Comparison of ENCODE assay signal across 10 cellular contexts in the genomic region with DNA sequence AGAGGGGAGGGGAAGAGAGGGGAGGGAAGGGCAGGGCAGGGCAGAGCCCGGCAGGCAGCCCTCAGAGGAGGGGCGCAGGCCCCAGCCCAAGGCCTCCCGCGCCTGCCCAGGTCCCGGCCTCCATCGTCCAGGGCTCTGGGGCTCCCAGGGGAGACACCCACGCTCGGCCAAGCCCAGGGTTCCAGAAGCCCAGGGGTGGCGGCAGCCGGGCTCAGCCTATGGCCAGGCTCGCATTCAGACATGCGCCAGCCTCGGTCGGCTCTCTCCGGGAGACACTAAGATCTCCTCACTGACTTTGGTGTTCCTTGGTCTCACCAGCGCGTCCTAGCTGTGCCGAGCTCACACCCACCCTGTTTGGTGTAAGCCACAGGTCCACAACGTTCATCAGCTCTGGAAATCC. TPM values are rescaled to one million over a fixed set of nuclear protein-coding genes. Genes with fewer than 3 reads are reported as not detected.
DNase-seq lines count a peak whose midpoint lies in the region; ATAC-seq and TF ChIP-seq lines count a peak whose summit lies in the region.
"Had no signal": no experiment of that assay in that cellular context is flagged by ENCODE, and none has a peak within 500 bp of the region (broad histone marks: within the 10 kb centered on the region; RNA-seq: fewer than 3 reads in every experiment).

No MANE protein-coding gene starts in this region.

- H3K27ac ChIP-seq in rectal smooth muscle tissue (ENCODE audit: low read depth, low read length) = peak overlapping the region; percentile 53
- H3K27ac ChIP-seq: RWPE1 had no signal

- H3K9me3 Mint-ChIP-seq in activated CD4-positive, alpha-beta T cell treated with anti-CD3 and anti-CD28 coated beads, Interleukin-2, amount 10 ng/mL, durations not matched to agents 24 days and 14 days = no peaks in the 10 kb centered on the region
- no peaks in the 10 kb centered on the region for H3K9me3 Mint-ChIP-seq in endothelial cell (ENCODE audit: unreplicated experiment)
- H3K9me3 Mint-ChIP-seq in effector memory CD8-positive, alpha-beta T cell = no peaks in the 10 kb centered on the region

- H3K9ac ChIP-seq in rectal smooth muscle tissue (ENCODE audit: low read length) = no peak overlapping the region

- H3K27me3 ChIP-seq in rectal smooth muscle tissue (ENCODE audit: control insufficient read depth, insufficient read depth, low read length) = no peaks in the 10 kb centered on the region

- H3K4me1 Mint-ChIP-seq in activated CD4-positive, alpha-beta T cell treated with anti-CD3 and anti-CD28 coated beads, Interleukin-2, amount 10 ng/mL, durations not matched to agents 24 days and 14 days = peaks cover 2% of the 10 kb centered on the region
- peaks cover 22% of the 10 kb centered on the region for H3K4me1 Mint-ChIP-seq in endothelial cell (ENCODE audit: unreplicated experiment)
- H3K4me1 Mint-ChIP-seq in effector memory CD8-positive, alpha-beta T cell (ENCODE audit: low read depth in 2 of 2) = peaks cover 0 to 2% of the 10 kb centered on the region in 2 donors

- no peak for TF ChIP-seq CTCF in endothelial cell (IDR thresholded peaks at IDR 0.05; ENCODE audit: unreplicated experiment)

- DNase-seq in activated CD4-positive, alpha-beta T cell treated with anti-CD3 and anti-CD28 coated beads, Interleukin-2, amount 10 ng/mL, durations not matched to agents 24 days and 14 days = no peak
- DNase-seq in activated CD4-positive, alpha-beta T cell treated with anti-CD3 and anti-CD28 coated beads, Interleukin-2, amount 50 U/mL, for 1 hour = no peak
- DNase-seq in endothelial cell (ENCODE audit: low spot score) = no peak
- DNase-seq in effector memory CD8-positive, alpha-beta T cell = no peak
- DNase-seq: HFFc6 had no signal

- no peaks in the 10 kb centered on the region for H3K36me3 ChIP-seq in rectal smooth muscle tissue (ENCODE audit: control insufficient read depth, insufficient read depth, low read length)

- H3K27me3 Mint-ChIP-seq in activated CD4-positive, alpha-beta T cell treated with anti-CD3 and anti-CD28 coated beads, Interleukin-2, amount 10 ng/mL, durations not matched to agents 24 days and 14 days = peaks cover 25% of the 10 kb centered on the region
- peaks cover 18% of the 10 kb centered on the region for H3K27me3 Mint-ChIP-seq in endothelial cell (ENCODE audit: unreplicated experiment)
- peaks cover 26 to 72% of the 10 kb centered on the region in 2 donors for H3K27me3 Mint-ChIP-seq in effector memory CD8-positive, alpha-beta T cell

- intact Hi-C loops in activated CD4-positive, alpha-beta T cell treated with anti-CD3 and anti-CD28 coated beads, Interleukin-2, amount 10 ng/mL, durations not matched to agents 24 days and 14 days (cut with micrococcal nuclease) = no loop called here

- peak overlapping the region; percentile 24 for H3K4me3 Mint-ChIP-seq in activated CD4-positive, alpha-beta T cell treated with anti-CD3 and anti-CD28 coated beads, Interleukin-2, amount 10 ng/mL, durations not matched to agents 24 days and 14 days
- peak overlapping the region; percentile 91 for H3K4me3 Mint-ChIP-seq in endothelial cell (ENCODE audit: unreplicated experiment)
- H3K4me3 Mint-ChIP-seq in effector memory CD8-positive, alpha-beta T cell = peak overlapping the region in 1 of 2 donors; percentile 29
- H3K4me3 Mint-ChIP-seq: HFFc6 had no signal

- no peaks in the 10 kb centered on the region for H3K36me3 Mint-ChIP-seq in activated CD4-positive, alpha-beta T cell treated with anti-CD3 and anti-CD28 coated beads, Interleukin-2, amount 10 ng/mL, durations not matched to agents 24 days and 14 days (ENCODE audit: low read depth)
- peaks cover 9% of the 10 kb centered on the region for H3K36me3 Mint-ChIP-seq in endothelial cell (ENCODE audit: low read depth, unreplicated experiment)
- no peaks in the 10 kb centered on the region for H3K36me3 Mint-ChIP-seq in effector memory CD8-positive, alpha-beta T cell (ENCODE audit: insufficient read depth)

- H3K4me3 ChIP-seq in rectal smooth muscle tissue (ENCODE audit: low read length) = no peak overlapping the region

- H3K4me1 ChIP-seq in rectal smooth muscle tissue (ENCODE audit: control insufficient read depth, insufficient read depth, low read length) = peaks cover 29% of the 10 kb centered on the region

- H3K27ac Mint-ChIP-seq in activated CD4-positive, alpha-beta T cell treated with anti-CD3 and anti-CD28 coated beads, Interleukin-2, amount 10 ng/mL, durations not matched to agents 24 days and 14 days = no peak overlapping the region
- peak overlapping the region; percentile 85 for H3K27ac Mint-ChIP-seq in endothelial cell (ENCODE audit: unreplicated experiment)
- H3K27ac Mint-ChIP-seq in effector memory CD8-positive, alpha-beta T cell = no peak overlapping the region
- H3K27ac Mint-ChIP-seq: HFFc6 had no signal

- ATAC-seq in activated CD4-positive, CD25-positive, alpha-beta regulatory T cell treated with anti-CD3 and anti-CD28 coated beads, Interleukin-2, amount 50 U/mL, for 24 hours = no peak
- ATAC-seq in effector memory CD8-positive, alpha-beta T cell (replicated peaks) = no peak
- ATAC-seq: A549 had no signal

RNA-seq across cellular contexts. Expression of a gene that starts 7.1 kb away (rescaled TPM):
- total RNA-seq in activated CD4-positive, alpha-beta T cell treated with anti-CD3 and anti-CD28 coated beads, Interleukin-2, amount 10 ng/mL, durations not matched to agents 24 days and 14 days = not detected in 2 replicates
- total RNA-seq in endothelial cell (ENCODE audit: unreplicated experiment) = 0.31 TPM
- total RNA-seq: LHCN-M2 had no signal

RNA-seq across cellular contexts. Expression of a gene that starts 7.3 kb away (rescaled TPM):
- total RNA-seq in activated CD4-positive, alpha-beta T cell treated with anti-CD3 and anti-CD28 coated beads, Interleukin-2, amount 10 ng/mL, durations not matched to agents 24 days and 14 days = 4.9 and 5.2 TPM in 2 replicates
- 34.2 TPM for total RNA-seq in endothelial cell (ENCODE audit: unreplicated experiment)

RNA-seq across cellular contexts. Expression of a gene that starts 21.1 kb away (rescaled TPM):
- 187 and 194 TPM in 2 replicates for total RNA-seq in activated CD4-positive, alpha-beta T cell treated with anti-CD3 and anti-CD28 coated beads, Interleukin-2, amount 10 ng/mL, durations not matched to agents 24 days and 14 days
- 95.0 TPM for total RNA-seq in endothelial cell (ENCODE audit: unreplicated experiment)

RNA-seq across cellular contexts. Expression of a gene that starts 21.3 kb away (rescaled TPM):
- total RNA-seq in activated CD4-positive, alpha-beta T cell treated with anti-CD3 and anti-CD28 coated beads, Interleukin-2, amount 10 ng/mL, durations not matched to agents 24 days and 14 days = 0.40 and 0.75 TPM in 2 replicates
- total RNA-seq in endothelial cell (ENCODE audit: unreplicated experiment) = 2.9 TPM
- total RNA-seq: LHCN-M2 had no signal

RNA-seq across cellular contexts. Expression of a gene that starts 29.0 kb away (rescaled TPM):
- total RNA-seq in activated CD4-positive, alpha-beta T cell treated with anti-CD3 and anti-CD28 coated beads, Interleukin-2, amount 10 ng/mL, durations not matched to agents 24 days and 14 days = 144 and 146 TPM in 2 replicates
- total RNA-seq in endothelial cell (ENCODE audit: unreplicated experiment) = 266 TPM
